ENCODE assay signal across 17 cellular contexts in the genomic region with DNA sequence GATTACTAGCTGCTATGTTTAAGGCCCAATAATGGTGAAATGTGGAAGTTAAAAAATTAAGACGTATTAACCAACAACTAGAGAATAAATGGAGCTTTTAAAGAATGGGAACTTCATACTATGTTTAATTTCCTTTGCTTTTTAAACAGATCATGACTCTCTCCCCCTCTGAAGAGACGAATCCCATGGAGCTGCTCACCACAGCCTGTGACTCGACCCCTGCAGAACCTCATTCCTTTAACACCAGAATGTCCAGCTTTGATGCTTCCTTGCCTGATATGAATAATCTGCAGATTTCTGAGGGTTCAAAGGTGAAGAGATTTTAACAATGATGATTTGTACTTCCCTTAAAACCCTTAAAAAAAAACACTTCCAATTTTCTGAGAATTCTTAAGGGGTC. TPM values are rescaled to one million over a fixed set of nuclear protein-coding genes. Genes with fewer than 3 reads are reported as not detected.
DNase-seq lines count a peak whose midpoint lies in the region; ATAC-seq and TF ChIP-seq lines count a peak whose summit lies in the region.
"Had no signal": no experiment of that assay in that cellular context is flagged by ENCODE, and none has a peak within 500 bp of the region (broad histone marks: within the 10 kb centered on the region; RNA-seq: fewer than 3 reads in every experiment).

No MANE protein-coding gene starts in this region.

- no peak overlapping the region for H3K4me3 Mint-ChIP-seq in chondrocyte (ENCODE audit: unreplicated experiment)
- H3K4me3 Mint-ChIP-seq: natural killer cell, T-cell, WTC11 had no signal

- DNase-seq in LHCN-M2 (ENCODE audit: low read depth) (peak; percentile 40), chondrocyte (ENCODE audit: low spot score) (no peak), tibial artery (no peak), GM13977 (ENCODE audit: low spot score) (no peak)
- DNase-seq: activated naive CD4-positive, alpha-beta T cell; DMS79; glutamatergic neuron; natural killer cell; stimulated activated naive CD4-positive, alpha-beta T cell; T-cell had no signal

- H3K27me3 ChIP-seq in tibial artery = no peaks in the 10 kb centered on the region
- H3K27me3 ChIP-seq: BLaER1 treated with 17β-estradiol and CSF1 and Interleukin-3, amounts not matched to agents 10 nM and 100 nM; cardiac muscle cell had no signal

- H3K36me3 Mint-ChIP-seq in chondrocyte (ENCODE audit: low read depth) = peaks cover 14% of the 10 kb centered on the region
- H3K36me3 Mint-ChIP-seq: natural killer cell, WTC11 had no signal

- intact Hi-C loops in tibial artery (cut with DNase I; ENCODE audit: low total_unique reads) = no loop called here

- peak overlapping the region; percentile 91 for H3K27ac Mint-ChIP-seq in chondrocyte (ENCODE audit: unreplicated experiment)
- H3K27ac Mint-ChIP-seq: natural killer cell, T-cell, WTC11 had no signal

- peaks cover 50% of the 10 kb centered on the region for H3K4me1 Mint-ChIP-seq in chondrocyte (ENCODE audit: low read depth)
- H3K4me1 Mint-ChIP-seq: natural killer cell, T-cell, WTC11 had no signal

- TF ChIP-seq CTCF in chondrocyte (IDR thresholded peaks at IDR 0.05) (no peak), tibial artery (IDR thresholded peaks at IDR 0.05) (no peak), GM13977 (IDR thresholded peaks at IDR 0.05; ENCODE audit: extremely low read depth, insufficient read depth, missing control alignments) (no peak)

- H3K9me3 Mint-ChIP-seq in chondrocyte (ENCODE audit: low read depth) = no peaks in the 10 kb centered on the region
- H3K9me3 Mint-ChIP-seq: natural killer cell, T-cell, WTC11 had no signal

- H3K4me1 ChIP-seq in mesodermal cell (ENCODE audit: control insufficient read depth, insufficient read depth, low read length, poor library complexity, severe bottlenecking) (peaks cover 30% of the 10 kb centered on the region), tibial artery (peaks cover 0 to 58% (median 33%) of the 10 kb centered on the region in 4 donors)
- H3K4me1 ChIP-seq: BLaER1 treated with 17β-estradiol and CSF1 and Interleukin-3, amounts not matched to agents 10 nM and 100 nM had no signal

- H3K27ac ChIP-seq in mesodermal cell (ENCODE audit: low read depth, low read length, severe bottlenecking) (peak overlapping the region; percentile 64), tibial artery (peak overlapping the region; percentile 64 to 65)
- H3K27ac ChIP-seq: BLaER1 treated with 17β-estradiol and CSF1 and Interleukin-3, amounts not matched to agents 10 nM and 100 nM; cardiac muscle cell had no signal

- H3K36me3 ChIP-seq in mesodermal cell (ENCODE audit: control insufficient read depth, insufficient read depth, low read length) = no peaks in the 10 kb centered on the region
- peaks cover 33 to 51% (median 34%) of the 10 kb centered on the region in 3 donors for H3K36me3 ChIP-seq in tibial artery
- H3K36me3 ChIP-seq: BLaER1 treated with 17β-estradiol and CSF1 and Interleukin-3, amounts not matched to agents 10 nM and 100 nM; cardiac muscle cell had no signal

- ATAC-seq in GM19395 (IDR thresholded peaks at IDR 0.05; ENCODE audit: unreplicated experiment) (no peak), HG03378 (IDR thresholded peaks at IDR 0.05; ENCODE audit: unreplicated experiment) (no peak)
- ATAC-seq: natural killer cell, T-cell, WTC11 had no signal

- in situ Hi-C loops in GM13977 (cut with MboI; ENCODE audit: low pct_unique_long_range_greater_than_20kb, low sequenced_read_pairs, unreplicated experiment) = no loop called here

- WGBS in mesodermal cell (ENCODE audit: insufficient coverage in 2 of 2), 2 experiments = 100% methylated on average over 1 of the region's 3 CpGs; no CpG with 5 or more reads in 1 of the 2 experiments

- H3K4me3 ChIP-seq in mesodermal cell (ENCODE audit: extremely low read depth, insufficient read depth, low read length, poor library complexity, severe bottlenecking) (no peak overlapping the region), tibial artery (no peak overlapping the region)
- H3K4me3 ChIP-seq: BLaER1 treated with 17β-estradiol and CSF1 and Interleukin-3, amounts not matched to agents 10 nM and 100 nM; cardiac muscle cell had no signal

- H3K9me3 ChIP-seq in mesodermal cell (ENCODE audit: control insufficient read depth, low read length) (no peaks in the 10 kb centered on the region), tibial artery (no peaks in the 10 kb centered on the region)
- H3K9me3 ChIP-seq: BLaER1 treated with 17β-estradiol and CSF1 and Interleukin-3, amounts not matched to agents 10 nM and 100 nM had no signal

- H3K27me3 Mint-ChIP-seq in chondrocyte (ENCODE audit: low read depth) = no peaks in the 10 kb centered on the region
- H3K27me3 Mint-ChIP-seq: T-cell had no signal

RNA-seq across cellular contexts. Expression of a gene that starts 53.0 kb away (rescaled TPM):
- total RNA-seq in LHCN-M2 (2014; rRNA removed) (not detected in 2 replicates), chondrocyte (not detected in 3 replicates)
- polyA plus RNA-seq in LHCN-M2 (2012) = not detected
- polyA plus RNA-seq in mesodermal cell (2013, experiment 1 of 2) = not detected
- 0.20 TPM for polyA plus RNA-seq in mesodermal cell (2013, experiment 2 of 2)
- total RNA-seq: cardiac muscle cell, sciatic nerve, T-cell had no signal
- polyA plus RNA-seq: cardiac muscle cell had no signal

RNA-seq across cellular contexts. Expression of a gene that starts 53.1 kb away (rescaled TPM):
- total RNA-seq in LHCN-M2 (2014; rRNA removed) (22.7 and 24.8 TPM in 2 replicates), chondrocyte (2.5 to 7.5 TPM (median 4.4 TPM) in 3 replicates)
- polyA plus RNA-seq in LHCN-M2 (2012) = 2.6 TPM
- polyA plus RNA-seq in mesodermal cell (2013, experiment 1 of 2) = 3.5 TPM
- polyA plus RNA-seq in mesodermal cell (2013, experiment 2 of 2) = 3.9 TPM
